Comparison of ENCODE assay signal across 8 cellular contexts in the genomic region with DNA sequence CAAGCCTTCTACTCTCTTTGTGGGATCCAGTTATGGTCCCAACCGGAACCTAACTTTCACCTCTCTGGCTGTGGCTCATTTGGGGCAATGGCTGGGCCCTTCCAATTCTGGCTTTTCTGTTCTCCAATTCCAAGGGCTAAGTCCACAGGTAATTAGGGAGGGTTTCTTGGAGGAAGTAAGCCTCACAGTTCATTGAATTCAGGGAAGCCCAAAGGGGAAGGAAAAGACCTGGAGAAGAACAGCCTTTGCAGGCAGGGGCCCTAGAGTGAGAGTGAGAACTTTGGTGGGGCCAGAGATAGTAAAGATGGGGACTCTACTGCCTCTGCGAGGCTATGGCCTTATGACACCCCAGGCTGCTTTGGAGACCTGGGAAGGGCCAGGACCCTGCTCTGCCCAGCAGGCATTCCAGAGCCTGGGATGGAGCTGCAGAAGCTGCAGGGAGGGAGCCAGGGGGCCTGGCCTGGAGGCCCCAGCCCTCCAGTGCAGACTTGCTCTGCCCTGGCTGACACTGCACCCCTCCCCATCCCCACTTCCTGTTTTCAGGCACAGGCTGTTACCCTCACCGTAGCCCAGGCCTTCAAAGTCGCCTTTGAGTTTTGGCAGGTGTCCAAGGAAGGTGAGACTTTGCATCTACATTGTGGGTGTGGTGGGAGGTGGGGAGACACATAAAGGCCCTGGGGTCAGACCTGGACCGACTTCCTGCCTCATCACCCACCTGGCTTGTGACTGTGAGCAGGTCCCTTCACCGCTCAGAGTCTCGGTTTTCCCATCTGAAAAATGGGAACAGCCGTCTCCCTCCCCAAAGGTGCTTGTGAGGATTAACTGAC. TPM values are rescaled to one million over a fixed set of nuclear protein-coding genes. Genes with fewer than 3 reads are reported as not detected.
DNase-seq lines count a peak whose midpoint lies in the region; TF ChIP-seq lines count a peak whose summit lies in the region.

No MANE protein-coding gene starts in this region.

- H3K18ac ChIP-seq in trophoblast cell (ENCODE audit: low read length): no peak overlapping the region

- H4K20me1 ChIP-seq in BLaER1 (0 out of 2 replicates have a peak, but pooled peaks cover 1% of the 10 kb centered on the region), OCI-LY1 (ENCODE audit: insufficient read depth, low read length) (no peaks in the 10 kb centered on the region)

- no CpG with 5 or more reads among the region's 8 CpGs for WGBS in trophoblast cell (ENCODE audit: extremely low coverage, insufficient coverage, insufficient read length)

- DNase-seq in GM20000 (ENCODE audit: low spot score): peak; percentile 86
- DNase-seq in activated T-helper 9 cell treated with anti-CD3 and anti-CD28 coated beads, Interleukin-2, amount 50 U/mL, for 16 hours (ENCODE audit: low read depth): peak; percentile 32
- no peak for DNase-seq in trophoblast cell
- no peak for DNase-seq in glomerular visceral epithelial cell (ENCODE audit: extremely low spot score)
- no peak for DNase-seq in anterior cingulate cortex (lab: John Stamatoyannopoulos, UW)
- no peak for DNase-seq in midbrain (lab: John Stamatoyannopoulos, UW)

- TF ChIP-seq CTCF in GM20000 (IDR thresholded peaks at IDR 0.05; ENCODE audit: extremely low read depth, missing control alignments): no peak
- TF ChIP-seq CTCF in OCI-LY1 (IDR thresholded peaks at IDR 0.05; ENCODE audit: low read length): no peak

- H3K23ac ChIP-seq in trophoblast cell (ENCODE audit: low read length): no peak overlapping the region

- H3K4me1 ChIP-seq in BLaER1: peaks cover 100% of the 10 kb centered on the region
- H3K4me1 ChIP-seq in OCI-LY1 (ENCODE audit: insufficient read depth, low read length, severe bottlenecking): peaks cover 45% of the 10 kb centered on the region
- H3K4me1 ChIP-seq in trophoblast cell (ENCODE audit: control insufficient read depth in 1 of 2, insufficient read depth in 2 of 2, low read length in 2 of 2): peaks cover 16 to 21% of the 10 kb centered on the region in 2 experiments

- H2BK120ac ChIP-seq in trophoblast cell (ENCODE audit: insufficient read depth, low read length, poor library complexity): no peak overlapping the region

- no peak overlapping the region for H2BK5ac ChIP-seq in trophoblast cell (ENCODE audit: low read depth, low read length, poor library complexity)

- H3F3A ChIP-seq in OCI-LY1 (ENCODE audit: insufficient read depth, low read length): no peaks in the 10 kb centered on the region

- no peak overlapping the region for H2BK12ac ChIP-seq in trophoblast cell (ENCODE audit: low read length)

- H4K8ac ChIP-seq in trophoblast cell (ENCODE audit: low read depth, low read length): no peak overlapping the region

- H3K9ac ChIP-seq in BLaER1 (no peak overlapping the region), OCI-LY1 (ENCODE audit: low read length) (no peak overlapping the region; the same call in 1 of the 2 replicates), trophoblast cell (ENCODE audit: low read length) (no peak overlapping the region)

- H3K27me3 ChIP-seq in BLaER1 (no peaks in the 10 kb centered on the region), OCI-LY1 (ENCODE audit: insufficient read depth, low read length) (no peaks in the 10 kb centered on the region), trophoblast cell (ENCODE audit: insufficient read depth, low read length) (no peaks in the 10 kb centered on the region)

- H2AK5ac ChIP-seq in trophoblast cell (ENCODE audit: low read length): no peak overlapping the region

- H3K9me2 ChIP-seq in OCI-LY1 (ENCODE audit: low read depth, low read length): no peaks in the 10 kb centered on the region

- H4K12ac ChIP-seq in trophoblast cell (ENCODE audit: low read depth, low read length): no peak overlapping the region

- no peak overlapping the region for H3K14ac ChIP-seq in trophoblast cell (ENCODE audit: low read length)

- no peak overlapping the region for H3K4ac ChIP-seq in trophoblast cell (ENCODE audit: low read depth, low read length)

- H3K79me1 ChIP-seq in trophoblast cell (ENCODE audit: low read length): peaks cover 6% of the 10 kb centered on the region

- H2AFZ ChIP-seq in OCI-LY1 (ENCODE audit: low read length): no peak overlapping the region
- H2AFZ ChIP-seq in trophoblast cell (ENCODE audit: insufficient read depth, low read length, poor library complexity): peak overlapping the region; percentile 0

- H3K9me3 ChIP-seq in BLaER1 (no peaks in the 10 kb centered on the region), OCI-LY1 (ENCODE audit: low read length) (no peaks in the 10 kb centered on the region), trophoblast cell (ENCODE audit: insufficient read depth, low read depth, low read length) (peaks cover 1% of the 10 kb centered on the region)

- H3K36me3 ChIP-seq in BLaER1 (peaks cover 36% of the 10 kb centered on the region), OCI-LY1 (ENCODE audit: insufficient read depth, low read length) (no peaks in the 10 kb centered on the region), trophoblast cell (ENCODE audit: control insufficient read depth in 1 of 2, insufficient read depth in 2 of 2, low read length in 2 of 2) (no peaks in the 10 kb centered on the region)

- H3K27ac ChIP-seq in BLaER1 (peak overlapping the region; percentile 78), OCI-LY1 (ENCODE audit: low read depth, low read length, poor library complexity, severe bottlenecking) (peak overlapping the region; percentile 44), trophoblast cell (ENCODE audit: low read depth, low read length) (no peak overlapping the region)

- H3K79me2 ChIP-seq in OCI-LY1 (ENCODE audit: insufficient read depth, low read length) (no peaks in the 10 kb centered on the region), trophoblast cell (ENCODE audit: control insufficient read depth, insufficient read depth, low read length, poor library complexity) (no peaks in the 10 kb centered on the region)

- H3K4me3 ChIP-seq in BLaER1: no peak overlapping the region
- peak overlapping the region; percentile 37 for H3K4me3 ChIP-seq in OCI-LY1 (ENCODE audit: low read depth, low read length, poor library complexity, severe bottlenecking)
- H3K4me3 ChIP-seq in trophoblast cell (ENCODE audit: low read depth, low read length): no peak overlapping the region

- no peak overlapping the region for H4K91ac ChIP-seq in trophoblast cell (ENCODE audit: low read depth, low read length)

- H3K4me2 ChIP-seq in BLaER1: peak overlapping the region; percentile 86
- H3K4me2 ChIP-seq in OCI-LY1 (ENCODE audit: low read length): peak overlapping the region; percentile 54; the same call in 1 of the 2 replicates
- no peak overlapping the region for H3K4me2 ChIP-seq in trophoblast cell (ENCODE audit: low read length)

RNA-seq across cellular contexts. Expression of a gene that starts 18.9 kb away (rescaled TPM):
- 4.2 and 4.4 TPM in 2 replicates for polyA plus RNA-seq in trophoblast cell (2013)

RNA-seq across cellular contexts. Expression of a gene that starts 54.3 kb away (rescaled TPM):
- 3.4 and 3.6 TPM in 2 replicates for polyA plus RNA-seq in trophoblast cell (2013)

Comparison
In these comparisons a context has a peak if more than half of its experiments do, and no peak if none do; other contexts are left out.
1. DNase-seq: peak in GM20000 (single experiment) and activated T-helper 9 cell treated with anti-CD3 and anti-CD28 coated beads, Interleukin-2, amount 50 U/mL, for 16 hours (single experiment); none in trophoblast cell (0 of 2), glomerular visceral epithelial cell (single experiment), anterior cingulate cortex (0 of 58) and midbrain (single experiment).